In the genomic region with DNA sequence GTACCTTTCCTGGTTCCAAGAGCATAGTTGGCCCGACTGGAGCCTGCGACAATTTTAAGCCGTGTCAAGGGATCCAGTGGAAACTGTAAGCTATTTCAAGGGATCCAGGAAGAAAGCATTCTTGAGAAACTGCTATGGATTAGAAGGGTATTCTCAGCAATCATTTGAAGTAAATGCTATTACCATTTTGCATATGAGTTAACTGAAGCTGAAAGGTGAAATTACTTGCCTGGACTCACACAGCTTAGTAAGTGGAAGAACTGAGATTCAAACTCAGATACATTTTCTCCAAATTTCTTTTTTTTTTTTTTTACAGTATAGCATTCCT, we compare ENCODE assay signal across 8 cellular contexts. TPM values are rescaled to one million over a fixed set of nuclear protein-coding genes. Genes with fewer than 3 reads are reported as not detected.
A peak's percentile ranks its signal among the peaks of the same experiment; 100 is the strongest.
DNase-seq lines count a peak whose midpoint lies in the region; ATAC-seq and TF ChIP-seq lines count a peak whose summit lies in the region.

No MANE protein-coding gene starts in this region.

- H3K9me2 ChIP-seq in GM23338 (ENCODE audit: insufficient read depth): no peaks in the 10 kb centered on the region

- H3K4me1 ChIP-seq in GM23338 (ENCODE audit: insufficient read depth): peaks cover 6% of the 10 kb centered on the region; the same call in 1 of the 2 replicates
- no peaks in the 10 kb centered on the region for H3K4me1 ChIP-seq in RWPE2 (ENCODE audit: insufficient read depth, poor library complexity, severe bottlenecking)

- peak overlapping the region; percentile 95 for H3K27ac Mint-ChIP-seq in GM23338

- H3K79me2 ChIP-seq in GM23338 (replicated peaks; ENCODE audit: insufficient read depth): no peaks in the 10 kb centered on the region; the same call in 1 of the 2 replicates

- no peaks in the 10 kb centered on the region for H3F3A ChIP-seq in GM23338 (replicated peaks; ENCODE audit: low read depth)

- peak overlapping the region; percentile 57 for H2AFZ ChIP-seq in GM23338

- no peaks in the 10 kb centered on the region for H3K27me3 ChIP-seq in GM23338 (ENCODE audit: insufficient read depth)
- H3K27me3 ChIP-seq in RWPE2 (ENCODE audit: insufficient read depth, poor library complexity, severe bottlenecking): no peaks in the 10 kb centered on the region

- no peaks in the 10 kb centered on the region for H4K20me1 ChIP-seq in GM23338 (replicated peaks; ENCODE audit: insufficient read depth)

- H3K36me3 Mint-ChIP-seq in GM23338 (ENCODE audit: low read depth): peaks cover 13% of the 10 kb centered on the region; the same call in 2 of the 3 replicates

- DNase-seq in GM23338 (ENCODE audit: low spot score) (no peak), RWPE2 (ENCODE audit: low spot score) (no peak), fibroblast of the aortic adventitia (ENCODE audit: low read depth) (no peak), skeletal muscle cell (ENCODE audit: low read depth) (no peak), DMS79 treated with DMSO at 0.1 percent for 48 hours (lab: John Stamatoyannopoulos, UW) (no peak), NCI-H345 (lab: John Stamatoyannopoulos, UW) (no peak), AG08395 (ENCODE audit: low spot score) (no peak)
- DNase-seq in activated CD4-positive, alpha-beta T cell treated with anti-CD3 and anti-CD28 coated beads for 4 hours: no peak

- H3K27ac ChIP-seq in GM23338 (ENCODE audit: low read depth): no peak overlapping the region
- peak overlapping the region; percentile 40 for H3K27ac ChIP-seq in RWPE2 (ENCODE audit: poor library complexity, severe bottlenecking)

- peak overlapping the region; percentile 99 for H3K4me3 Mint-ChIP-seq in GM23338

- ATAC-seq in GM23338 (no peak), RWPE2 (ENCODE audit: low read depth) (no peak)

- peaks cover 9% of the 10 kb centered on the region; the same call in 2 of the 3 replicates for H3K4me1 Mint-ChIP-seq in GM23338

- H3K27me3 Mint-ChIP-seq in GM23338 (ENCODE audit: insufficient read depth, low read depth, poor library complexity): peaks cover 4% of the 10 kb centered on the region

- 0 out of 2 replicates have a peak, but pooled peaks cover 3% of the 10 kb centered on the region for H3K36me3 ChIP-seq in GM23338 (ENCODE audit: insufficient read depth)
- peaks cover 5% of the 10 kb centered on the region; the same call in 1 of the 2 replicates for H3K36me3 ChIP-seq in RWPE2 (ENCODE audit: low read depth)

- H3K4me3 ChIP-seq in GM23338 (peak overlapping the region; percentile 58), RWPE2 (ENCODE audit: severe bottlenecking) (peak overlapping the region; percentile 52), fibroblast of the aortic adventitia (ENCODE audit: low read depth, low read length) (peak overlapping the region; percentile 95), skeletal muscle cell (ENCODE audit: low read depth, low read length) (peak overlapping the region; percentile 78)

- no peaks in the 10 kb centered on the region for H3K9me3 ChIP-seq in RWPE2 (ENCODE audit: severe bottlenecking)

- TF ChIP-seq CTCF in GM23338 (conservative IDR thresholded peaks at IDR 0.05; ENCODE audit: low read depth in 2 of 2) (no peak), RWPE2 (IDR thresholded peaks at IDR 0.05; ENCODE audit: poor library complexity, severe bottlenecking) (no peak), fibroblast of the aortic adventitia (IDR thresholded peaks at IDR 0.05; ENCODE audit: insufficient read depth, low read length) (no peak)

- H3K9me3 Mint-ChIP-seq in GM23338: peaks cover 5% of the 10 kb centered on the region; the same call in 1 of the 3 replicates

- H3K4me2 ChIP-seq in GM23338: peak overlapping the region; percentile 86

TF ChIP-seq in GM23338, 12 proteins besides CTCF, POLR2A, EP300 and RAD21 (continues in another document):
- TF ChIP-seq, protein P1, sequence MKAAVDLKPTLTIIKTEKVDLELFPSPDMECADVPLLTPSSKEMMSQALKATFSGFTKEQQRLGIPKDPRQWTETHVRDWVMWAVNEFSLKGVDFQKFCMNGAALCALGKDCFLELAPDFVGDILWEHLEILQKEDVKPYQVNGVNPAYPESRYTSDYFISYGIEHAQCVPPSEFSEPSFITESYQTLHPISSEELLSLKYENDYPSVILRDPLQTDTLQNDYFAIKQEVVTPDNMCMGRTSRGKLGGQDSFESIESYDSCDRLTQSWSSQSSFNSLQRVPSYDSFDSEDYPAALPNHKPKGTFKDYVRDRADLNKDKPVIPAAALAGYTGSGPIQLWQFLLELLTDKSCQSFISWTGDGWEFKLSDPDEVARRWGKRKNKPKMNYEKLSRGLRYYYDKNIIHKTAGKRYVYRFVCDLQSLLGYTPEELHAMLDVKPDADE (IDR thresholded peaks at IDR 0.05): no peak
- no peak for TF ChIP-seq ZNF331 (CRISPR knock-in tag; IDR thresholded peaks at IDR 0.05; ENCODE audit: low read depth)
- TF ChIP-seq CREB1 (CRISPR knock-in tag; IDR thresholded peaks at IDR 0.05; ENCODE audit: low read depth): no peak
- TF ChIP-seq JUNB (IDR thresholded peaks at IDR 0.05; ENCODE audit: unreplicated experiment): no peak
- TF ChIP-seq, protein P2, sequence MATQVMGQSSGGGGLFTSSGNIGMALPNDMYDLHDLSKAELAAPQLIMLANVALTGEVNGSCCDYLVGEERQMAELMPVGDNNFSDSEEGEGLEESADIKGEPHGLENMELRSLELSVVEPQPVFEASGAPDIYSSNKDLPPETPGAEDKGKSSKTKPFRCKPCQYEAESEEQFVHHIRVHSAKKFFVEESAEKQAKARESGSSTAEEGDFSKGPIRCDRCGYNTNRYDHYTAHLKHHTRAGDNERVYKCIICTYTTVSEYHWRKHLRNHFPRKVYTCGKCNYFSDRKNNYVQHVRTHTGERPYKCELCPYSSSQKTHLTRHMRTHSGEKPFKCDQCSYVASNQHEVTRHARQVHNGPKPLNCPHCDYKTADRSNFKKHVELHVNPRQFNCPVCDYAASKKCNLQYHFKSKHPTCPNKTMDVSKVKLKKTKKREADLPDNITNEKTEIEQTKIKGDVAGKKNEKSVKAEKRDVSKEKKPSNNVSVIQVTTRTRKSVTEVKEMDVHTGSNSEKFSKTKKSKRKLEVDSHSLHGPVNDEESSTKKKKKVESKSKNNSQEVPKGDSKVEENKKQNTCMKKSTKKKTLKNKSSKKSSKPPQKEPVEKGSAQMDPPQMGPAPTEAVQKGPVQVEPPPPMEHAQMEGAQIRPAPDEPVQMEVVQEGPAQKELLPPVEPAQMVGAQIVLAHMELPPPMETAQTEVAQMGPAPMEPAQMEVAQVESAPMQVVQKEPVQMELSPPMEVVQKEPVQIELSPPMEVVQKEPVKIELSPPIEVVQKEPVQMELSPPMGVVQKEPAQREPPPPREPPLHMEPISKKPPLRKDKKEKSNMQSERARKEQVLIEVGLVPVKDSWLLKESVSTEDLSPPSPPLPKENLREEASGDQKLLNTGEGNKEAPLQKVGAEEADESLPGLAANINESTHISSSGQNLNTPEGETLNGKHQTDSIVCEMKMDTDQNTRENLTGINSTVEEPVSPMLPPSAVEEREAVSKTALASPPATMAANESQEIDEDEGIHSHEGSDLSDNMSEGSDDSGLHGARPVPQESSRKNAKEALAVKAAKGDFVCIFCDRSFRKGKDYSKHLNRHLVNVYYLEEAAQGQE (IDR thresholded peaks at IDR 0.05; ENCODE audit: unreplicated experiment): no peak

RNA-seq across cellular contexts. Expression of a gene that starts 0.6 kb away (rescaled TPM):
- total RNA-seq in GM23338 (2014; rRNA removed; shearing (Covaris generic)): 7.6 and 11.5 TPM in 2 replicates
- 4.7 and 8.9 TPM in 2 replicates for polyA plus RNA-seq in GM23338 (2016; fragmentation: Nextera tagmentation; extraction: Ambion mirVana)
- total RNA-seq in fibroblast of the aortic adventitia (ENCODE audit: low replicate concordance): 5.6 and 7.0 TPM in 2 replicates

RNA-seq across cellular contexts. Expression of a gene that starts 23.5 kb away (rescaled TPM):
- total RNA-seq in GM23338 (2014; rRNA removed; shearing (Covaris generic)): 5.9 and 7.2 TPM in 2 replicates
- polyA plus RNA-seq in GM23338 (2016; fragmentation: Nextera tagmentation; extraction: Ambion mirVana): 3.8 and 4.4 TPM in 2 replicates
- total RNA-seq in fibroblast of the aortic adventitia (ENCODE audit: low replicate concordance): 11.5 and 15.1 TPM in 2 replicates

RNA-seq across cellular contexts. Expression of a gene that starts 54.9 kb away (rescaled TPM):
- total RNA-seq in GM23338 (2014; rRNA removed; shearing (Covaris generic)): 4.6 and 8.2 TPM in 2 replicates
- polyA plus RNA-seq in GM23338 (2016; fragmentation: Nextera tagmentation; extraction: Ambion mirVana): 2.7 and 5.1 TPM in 2 replicates
- 1.7 and 3.4 TPM in 2 replicates for total RNA-seq in fibroblast of the aortic adventitia (ENCODE audit: low replicate concordance)
